Comparison of ENCODE assay signal across 7 cellular contexts in genomic region chr4:16443504-16444088, GRCh38.
A peak's percentile ranks its signal among the peaks of the same experiment; 100 is the strongest.
DNase-seq lines count a peak whose midpoint lies in the region; ATAC-seq and TF ChIP-seq lines count a peak whose summit lies in the region.

No MANE protein-coding gene starts in this region.

- H3K9me3 ChIP-seq in right lobe of liver (no peaks in the 10 kb centered on the region), MG63 (no peaks in the 10 kb centered on the region)

- TF ChIP-seq CTCF in GM06990 (IDR thresholded peaks at IDR 0.05; ENCODE audit: insufficient read depth, low read length, poor library complexity, severe bottlenecking) (peak; percentile 72), right lobe of liver (IDR thresholded peaks at IDR 0.05) (peak; percentile 62 to 80 (median 71))

- no peak overlapping the region for H3K27ac ChIP-seq in right lobe of liver

- ATAC-seq in GM21381 (IDR thresholded peaks at IDR 0.05; ENCODE audit: unreplicated experiment), result peak; percentile 73
- ATAC-seq in right lobe of liver, result peak; percentile 80 to 83 (median 82)
- no peak for ATAC-seq in GM19397 (IDR thresholded peaks at IDR 0.05; ENCODE audit: unreplicated experiment)

- no peak for TF ChIP-seq POLR2A in right lobe of liver (IDR thresholded peaks at IDR 0.05)

- H3K4me1 ChIP-seq in right lobe of liver, result no peaks in the 10 kb centered on the region

- DNase-seq in GM06990 (ENCODE audit: extremely low read depth, insufficient read length) (no peak), Kasumi-1 (lab: John Stamatoyannopoulos, UW) (peak; percentile 17 to 58), astrocyte of the hippocampus (ENCODE audit: low read depth, low spot score) (peak; percentile 63), right lobe of liver (no peak), MG63 (no peak)

- no peaks in the 10 kb centered on the region for H3K27me3 ChIP-seq in GM06990 (replicated peaks; ENCODE audit: control insufficient read depth, insufficient read depth, low read length)
- H3K27me3 ChIP-seq in right lobe of liver, result no peaks in the 10 kb centered on the region
- H3K27me3 ChIP-seq in MG63, result no peaks in the 10 kb centered on the region

- H3K36me3 ChIP-seq in GM06990 (ENCODE audit: control insufficient read depth, insufficient read depth, low read length) (no peaks in the 10 kb centered on the region), right lobe of liver (no peaks in the 10 kb centered on the region), MG63 (no peaks in the 10 kb centered on the region)

- 10% methylated on average over 2 of the region's 2 CpGs for WGBS in right lobe of liver (ENCODE audit: insufficient coverage, low coverage, low lambda C conversion rate, missing lambda C conversion rate)

- intact Hi-C loops in right lobe of liver (cut with DNase I), result no loop called here

- H3K4me3 ChIP-seq in GM06990 (replicated peaks; ENCODE audit: low read depth, low read length) (no peak overlapping the region), right lobe of liver (no peak overlapping the region), MG63 (no peak overlapping the region)

Comparison
In these comparisons a context has a peak if more than half of its experiments do, and no peak if none do; other contexts are left out.
1. DNase-seq: peak in Kasumi-1 (2 of 2) and astrocyte of the hippocampus (single experiment); none in GM06990 (single experiment), right lobe of liver (0 of 3) and MG63 (single experiment).